In the genomic region with DNA sequence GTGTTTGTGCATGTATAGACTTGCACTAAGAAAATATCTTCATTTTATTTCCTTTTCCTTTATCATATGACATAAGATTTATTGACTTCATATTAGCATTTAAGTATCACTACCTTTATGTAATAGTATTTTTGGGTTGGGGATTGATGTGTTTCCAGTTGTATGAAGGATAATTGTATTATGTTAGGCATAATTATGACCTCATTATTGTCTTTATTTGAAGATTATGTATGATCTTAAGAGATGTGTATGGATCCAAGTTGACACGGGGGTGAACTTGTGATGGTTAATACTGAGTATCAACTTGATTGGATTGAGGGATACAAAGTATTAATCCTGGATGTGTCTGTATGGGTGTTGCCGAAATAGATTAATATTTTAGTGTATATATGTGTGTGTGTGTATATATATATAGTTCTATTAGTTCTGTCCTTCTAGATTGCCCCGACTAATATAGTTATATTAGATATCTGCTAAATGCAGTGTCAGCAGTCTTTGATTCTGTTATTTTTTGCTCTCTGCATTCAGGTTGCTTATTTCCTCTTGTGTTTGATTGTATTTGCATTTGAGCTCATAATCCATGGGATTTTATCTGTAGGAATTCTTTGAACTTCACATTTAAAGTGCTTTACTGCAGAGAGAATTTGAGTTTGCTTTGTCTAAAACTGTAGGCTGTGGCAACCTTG, we compare ENCODE assay signal across 3 cellular contexts.
TF ChIP-seq lines count a peak whose summit lies in the region.

No MANE protein-coding gene starts in this region.

TF ChIP-seq in A549, 52 proteins besides CTCF, POLR2A, EP300 and RAD21 (continued from another document):
- TF ChIP-seq, protein P1, sequence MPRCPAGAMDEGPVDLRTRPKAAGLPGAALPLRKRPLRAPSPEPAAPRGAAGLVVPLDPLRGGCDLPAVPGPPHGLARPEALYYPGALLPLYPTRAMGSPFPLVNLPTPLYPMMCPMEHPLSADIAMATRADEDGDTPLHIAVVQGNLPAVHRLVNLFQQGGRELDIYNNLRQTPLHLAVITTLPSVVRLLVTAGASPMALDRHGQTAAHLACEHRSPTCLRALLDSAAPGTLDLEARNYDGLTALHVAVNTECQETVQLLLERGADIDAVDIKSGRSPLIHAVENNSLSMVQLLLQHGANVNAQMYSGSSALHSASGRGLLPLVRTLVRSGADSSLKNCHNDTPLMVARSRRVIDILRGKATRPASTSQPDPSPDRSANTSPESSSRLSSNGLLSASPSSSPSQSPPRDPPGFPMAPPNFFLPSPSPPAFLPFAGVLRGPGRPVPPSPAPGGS (IDR thresholded peaks at IDR 0.05) = no peak
- TF ChIP-seq FOSB (CRISPR knock-in tag; IDR thresholded peaks at IDR 0.05) (no peak), MAFK (IDR thresholded peaks at IDR 0.05; ENCODE audit: partially characterized antibody) (peak; percentile 89)

TF ChIP-seq in HEK293, 187 proteins besides CTCF, POLR2A, EP300 and RAD21 (continued from another document):
- no peak for TF ChIP-seq ZNF391 (tag by site-specific recombination; IDR thresholded peaks at IDR 0.05; ENCODE audit: borderline replicate concordance, low read depth)
- TF ChIP-seq, protein P2, sequence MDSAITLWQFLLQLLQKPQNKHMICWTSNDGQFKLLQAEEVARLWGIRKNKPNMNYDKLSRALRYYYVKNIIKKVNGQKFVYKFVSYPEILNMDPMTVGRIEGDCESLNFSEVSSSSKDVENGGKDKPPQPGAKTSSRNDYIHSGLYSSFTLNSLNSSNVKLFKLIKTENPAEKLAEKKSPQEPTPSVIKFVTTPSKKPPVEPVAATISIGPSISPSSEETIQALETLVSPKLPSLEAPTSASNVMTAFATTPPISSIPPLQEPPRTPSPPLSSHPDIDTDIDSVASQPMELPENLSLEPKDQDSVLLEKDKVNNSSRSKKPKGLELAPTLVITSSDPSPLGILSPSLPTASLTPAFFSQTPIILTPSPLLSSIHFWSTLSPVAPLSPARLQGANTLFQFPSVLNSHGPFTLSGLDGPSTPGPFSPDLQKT (IDR thresholded peaks at IDR 0.05; ENCODE audit: borderline replicate concordance, low read depth, low read length) = no peak
- TF ChIP-seq ZNF248 (tag by site-specific recombination; IDR thresholded peaks at IDR 0.05) = no peak

TF ChIP-seq in K562, 482 proteins besides CTCF, POLR2A, EP300 and RAD21 (continued from another document):
- TF ChIP-seq, protein P3, sequence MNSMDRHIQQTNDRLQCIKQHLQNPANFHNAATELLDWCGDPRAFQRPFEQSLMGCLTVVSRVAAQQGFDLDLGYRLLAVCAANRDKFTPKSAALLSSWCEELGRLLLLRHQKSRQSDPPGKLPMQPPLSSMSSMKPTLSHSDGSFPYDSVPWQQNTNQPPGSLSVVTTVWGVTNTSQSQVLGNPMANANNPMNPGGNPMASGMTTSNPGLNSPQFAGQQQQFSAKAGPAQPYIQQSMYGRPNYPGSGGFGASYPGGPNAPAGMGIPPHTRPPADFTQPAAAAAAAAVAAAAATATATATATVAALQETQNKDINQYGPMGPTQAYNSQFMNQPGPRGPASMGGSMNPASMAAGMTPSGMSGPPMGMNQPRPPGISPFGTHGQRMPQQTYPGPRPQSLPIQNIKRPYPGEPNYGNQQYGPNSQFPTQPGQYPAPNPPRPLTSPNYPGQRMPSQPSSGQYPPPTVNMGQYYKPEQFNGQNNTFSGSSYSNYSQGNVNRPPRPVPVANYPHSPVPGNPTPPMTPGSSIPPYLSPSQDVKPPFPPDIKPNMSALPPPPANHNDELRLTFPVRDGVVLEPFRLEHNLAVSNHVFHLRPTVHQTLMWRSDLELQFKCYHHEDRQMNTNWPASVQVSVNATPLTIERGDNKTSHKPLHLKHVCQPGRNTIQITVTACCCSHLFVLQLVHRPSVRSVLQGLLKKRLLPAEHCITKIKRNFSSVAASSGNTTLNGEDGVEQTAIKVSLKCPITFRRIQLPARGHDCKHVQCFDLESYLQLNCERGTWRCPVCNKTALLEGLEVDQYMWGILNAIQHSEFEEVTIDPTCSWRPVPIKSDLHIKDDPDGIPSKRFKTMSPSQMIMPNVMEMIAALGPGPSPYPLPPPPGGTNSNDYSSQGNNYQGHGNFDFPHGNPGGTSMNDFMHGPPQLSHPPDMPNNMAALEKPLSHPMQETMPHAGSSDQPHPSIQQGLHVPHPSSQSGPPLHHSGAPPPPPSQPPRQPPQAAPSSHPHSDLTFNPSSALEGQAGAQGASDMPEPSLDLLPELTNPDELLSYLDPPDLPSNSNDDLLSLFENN (IDR thresholded peaks at IDR 0.05; ENCODE audit: low read depth in 2 of 2, low read length in 2 of 2) = no peak
- TF ChIP-seq, protein P4, sequence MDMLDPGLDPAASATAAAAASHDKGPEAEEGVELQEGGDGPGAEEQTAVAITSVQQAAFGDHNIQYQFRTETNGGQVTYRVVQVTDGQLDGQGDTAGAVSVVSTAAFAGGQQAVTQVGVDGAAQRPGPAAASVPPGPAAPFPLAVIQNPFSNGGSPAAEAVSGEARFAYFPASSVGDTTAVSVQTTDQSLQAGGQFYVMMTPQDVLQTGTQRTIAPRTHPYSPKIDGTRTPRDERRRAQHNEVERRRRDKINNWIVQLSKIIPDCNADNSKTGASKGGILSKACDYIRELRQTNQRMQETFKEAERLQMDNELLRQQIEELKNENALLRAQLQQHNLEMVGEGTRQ (CRISPR knock-in tag; IDR thresholded peaks at IDR 0.05) = no peak
- TF ChIP-seq JUND (IDR thresholded peaks at IDR 0.05; ENCODE audit: borderline replicate concordance, low read depth, low read length) = no peak
- TF ChIP-seq JUND (tag; IDR thresholded peaks at IDR 0.05; ENCODE audit: borderline replicate concordance, low read depth, low read length) = no peak
- TF ChIP-seq MAFK (IDR thresholded peaks at IDR 0.05; ENCODE audit: low read length) = peak; percentile 76
- peak; percentile 61 for TF ChIP-seq MAFG (tag; conservative IDR thresholded peaks at IDR 0.05)
- TF ChIP-seq ZNF316 (IDR thresholded peaks at IDR 0.05) = peak; percentile 74
- TF ChIP-seq ZNF224 (CRISPR knock-in tag; IDR thresholded peaks at IDR 0.05) = no peak
